In genomic region chr5:8953911-8954310, GRCh38 we compare ENCODE assay signal across 21 cellular contexts.
DNase-seq lines count a peak whose midpoint lies in the region; ATAC-seq and TF ChIP-seq lines count a peak whose summit lies in the region.
"Had no signal": no experiment of that assay in that cellular context is flagged by ENCODE, and none has a peak within 500 bp of the region (broad histone marks: within the 10 kb centered on the region; RNA-seq: fewer than 3 reads in every experiment).

No MANE protein-coding gene starts in this region.

- H3K36me3 ChIP-seq in BJ (ENCODE audit: control insufficient read depth, insufficient read depth, low read length) (no peaks in the 10 kb centered on the region), adipocyte (ENCODE audit: control insufficient read depth, insufficient read depth, low read length, severe bottlenecking) (no peaks in the 10 kb centered on the region), trophoblast cell (ENCODE audit: control insufficient read depth in 1 of 2, insufficient read depth in 2 of 2, low read length in 2 of 2) (no peaks in the 10 kb centered on the region)

- no peak overlapping the region for H3K4me3 Mint-ChIP-seq in activated naive CD8-positive, alpha-beta T cell treated with anti-CD3 and anti-CD28 coated beads, Interleukin-2, amount 50 U/mL, for 24 hours
- H3K4me3 Mint-ChIP-seq: T-cell had no signal

- H2BK12ac ChIP-seq in trophoblast cell (ENCODE audit: low read length), result no peak overlapping the region

- H4K91ac ChIP-seq in trophoblast cell (ENCODE audit: low read depth, low read length), result no peak overlapping the region

- H3K79me1 ChIP-seq in trophoblast cell (ENCODE audit: low read length), result no peaks in the 10 kb centered on the region

- no peak overlapping the region for H4K8ac ChIP-seq in trophoblast cell (ENCODE audit: low read depth, low read length)

- POLR2A ChIA-PET in BJ (lab: Charles Lee), result no interaction called here

- H2AFZ ChIP-seq in trophoblast cell (ENCODE audit: insufficient read depth, low read length, poor library complexity), result no peak overlapping the region

- no peaks in the 10 kb centered on the region for H3K36me3 Mint-ChIP-seq in activated naive CD8-positive, alpha-beta T cell treated with anti-CD3 and anti-CD28 coated beads, Interleukin-2, amount 50 U/mL, for 24 hours (ENCODE audit: low read depth)
- H3K36me3 Mint-ChIP-seq: T-cell had no signal

- DNase-seq in BJ (ENCODE audit: low read depth) (peak; percentile 12), EH (ENCODE audit: low read depth) (peak; percentile 83), adipocyte (ENCODE audit: low read depth) (peak; percentile 73), fibroblast of villous mesenchyme (ENCODE audit: low read depth) (peak; percentile 35), DMS53 treated with DMSO at 0.1 percent for 48 hours (lab: John Stamatoyannopoulos, UW; ENCODE audit: unreplicated experiment) (no peak), trophoblast cell (no peak), amygdala (lab: John Stamatoyannopoulos, UW) (no peak)
- DNase-seq in activated naive CD8-positive, alpha-beta T cell treated with anti-CD3 and anti-CD28 coated beads, Interleukin-2, amount 50 U/mL, for 24 hours, result no peak
- DNase-seq: AML-193, DMS153, EL, GF-D8, NCI-H1092 treated with DMSO at 0.1 percent for 48 hours, NCI-H1436 treated with DMSO at 0.1 percent for 48 hours, NCI-H187 treated with DMSO at 0.1 percent for 48 hours, NCI-H526 treated with DMSO at 0.1 percent for 48 hours, SHP77, T-cell had no signal

- H3K9me3 Mint-ChIP-seq in activated naive CD8-positive, alpha-beta T cell treated with anti-CD3 and anti-CD28 coated beads, Interleukin-2, amount 50 U/mL, for 24 hours, result peaks cover 17% of the 10 kb centered on the region

- no peak overlapping the region for H3K9ac ChIP-seq in adipocyte (ENCODE audit: low read length)
- no peak overlapping the region for H3K9ac ChIP-seq in trophoblast cell (ENCODE audit: low read length)

- H3K4me2 ChIP-seq in trophoblast cell (ENCODE audit: low read length), result no peak overlapping the region

- H3K4me1 ChIP-seq in adipocyte (ENCODE audit: control insufficient read depth, insufficient read depth, low read length), result peaks cover 6% of the 10 kb centered on the region
- no peaks in the 10 kb centered on the region for H3K4me1 ChIP-seq in trophoblast cell (ENCODE audit: control insufficient read depth in 1 of 2, insufficient read depth in 2 of 2, low read length in 2 of 2)

- H3K27me3 ChIP-seq in BJ (ENCODE audit: control insufficient read depth, insufficient read depth, low read length), result no peaks in the 10 kb centered on the region
- no peaks in the 10 kb centered on the region for H3K27me3 ChIP-seq in adipocyte (replicated peaks; ENCODE audit: control insufficient read depth, insufficient read depth, low read length)
- H3K27me3 ChIP-seq in trophoblast cell (ENCODE audit: insufficient read depth, low read length), result no peaks in the 10 kb centered on the region

- no peaks in the 10 kb centered on the region for H3K27me3 Mint-ChIP-seq in activated naive CD8-positive, alpha-beta T cell treated with anti-CD3 and anti-CD28 coated beads, Interleukin-2, amount 50 U/mL, for 24 hours
- H3K27me3 Mint-ChIP-seq: T-cell had no signal

- H2BK5ac ChIP-seq in trophoblast cell (ENCODE audit: low read depth, low read length, poor library complexity), result no peak overlapping the region

- H4K12ac ChIP-seq in trophoblast cell (ENCODE audit: low read depth, low read length), result no peak overlapping the region

- no peaks in the 10 kb centered on the region for H3K4me1 Mint-ChIP-seq in activated naive CD8-positive, alpha-beta T cell treated with anti-CD3 and anti-CD28 coated beads, Interleukin-2, amount 50 U/mL, for 24 hours
- H3K4me1 Mint-ChIP-seq: T-cell had no signal

- H3K4me3 ChIP-seq in BJ (ENCODE audit: low read depth, low read length), result no peak overlapping the region
- no peak overlapping the region for H3K4me3 ChIP-seq in adipocyte (ENCODE audit: low read length)
- H3K4me3 ChIP-seq in fibroblast of villous mesenchyme (ENCODE audit: low read depth, low read length), result no peak overlapping the region
- H3K4me3 ChIP-seq in trophoblast cell (ENCODE audit: low read depth, low read length), result no peak overlapping the region

- no peaks in the 10 kb centered on the region for H3K9me3 ChIP-seq in adipocyte (ENCODE audit: control insufficient read depth, low read length)
- no peaks in the 10 kb centered on the region for H3K9me3 ChIP-seq in trophoblast cell (ENCODE audit: insufficient read depth, low read depth, low read length)

- no peak overlapping the region for H3K23ac ChIP-seq in trophoblast cell (ENCODE audit: low read length)

- no peak for ATAC-seq in activated naive CD8-positive, alpha-beta T cell treated with anti-CD3 and anti-CD28 coated beads, Interleukin-2, amount 50 U/mL, for 24 hours
- ATAC-seq: Panc1, T-cell had no signal

- no peaks in the 10 kb centered on the region for H3K79me2 ChIP-seq in trophoblast cell (ENCODE audit: control insufficient read depth, insufficient read depth, low read length, poor library complexity)

- H2AK5ac ChIP-seq in trophoblast cell (ENCODE audit: low read length), result no peak overlapping the region

- no CpG with 5 or more reads among the region's 1 CpG for WGBS in trophoblast cell (ENCODE audit: extremely low coverage, insufficient coverage, insufficient read length)

- no peak overlapping the region for H3K18ac ChIP-seq in trophoblast cell (ENCODE audit: low read length)

- H3K27ac Mint-ChIP-seq in activated naive CD8-positive, alpha-beta T cell treated with anti-CD3 and anti-CD28 coated beads, Interleukin-2, amount 50 U/mL, for 24 hours, result no peak overlapping the region
- H3K27ac Mint-ChIP-seq: T-cell had no signal

- TF ChIP-seq CTCF in BJ (IDR thresholded peaks at IDR 0.05; ENCODE audit: insufficient read depth, low read depth, low read length) (no peak), fibroblast of villous mesenchyme (IDR thresholded peaks at IDR 0.05; ENCODE audit: insufficient read depth, low read depth, low read length) (no peak)

- CTCF ChIA-PET in BJ (lab: Yijun Ruan, JAX), result interaction anchor here (0.6 to 1.5 kb wide), 3 partner anchors 46 to 95 kb away, joined by 3 to 4 read pairs (median 3); no protein-coding TSS in a partner anchor

- no peak overlapping the region for H3K27ac ChIP-seq in trophoblast cell (ENCODE audit: low read depth, low read length)
- H3K27ac ChIP-seq: HL-60, RWPE1 had no signal

- H3K4ac ChIP-seq in trophoblast cell (ENCODE audit: low read depth, low read length), result no peak overlapping the region

- H3K14ac ChIP-seq in trophoblast cell (ENCODE audit: low read length), result no peak overlapping the region

- H2BK120ac ChIP-seq in trophoblast cell (ENCODE audit: insufficient read depth, low read length, poor library complexity), result no peak overlapping the region

Comparison
In these comparisons a context has a peak if more than half of its experiments do, and no peak if none do; other contexts are left out.
1. DNase-seq: peak in BJ (single experiment), EH (single experiment), adipocyte (single experiment) and fibroblast of villous mesenchyme (single experiment); none in activated naive CD8-positive, alpha-beta T cell treated with anti-CD3 and anti-CD28 coated beads, Interleukin-2, amount 50 U/mL, for 24 hours (single experiment), DMS53 treated with DMSO at 0.1 percent for 48 hours (single experiment), trophoblast cell (0 of 2) and amygdala (0 of 56).